22 cellular contexts compared by ENCODE assay signal in the genomic region with DNA sequence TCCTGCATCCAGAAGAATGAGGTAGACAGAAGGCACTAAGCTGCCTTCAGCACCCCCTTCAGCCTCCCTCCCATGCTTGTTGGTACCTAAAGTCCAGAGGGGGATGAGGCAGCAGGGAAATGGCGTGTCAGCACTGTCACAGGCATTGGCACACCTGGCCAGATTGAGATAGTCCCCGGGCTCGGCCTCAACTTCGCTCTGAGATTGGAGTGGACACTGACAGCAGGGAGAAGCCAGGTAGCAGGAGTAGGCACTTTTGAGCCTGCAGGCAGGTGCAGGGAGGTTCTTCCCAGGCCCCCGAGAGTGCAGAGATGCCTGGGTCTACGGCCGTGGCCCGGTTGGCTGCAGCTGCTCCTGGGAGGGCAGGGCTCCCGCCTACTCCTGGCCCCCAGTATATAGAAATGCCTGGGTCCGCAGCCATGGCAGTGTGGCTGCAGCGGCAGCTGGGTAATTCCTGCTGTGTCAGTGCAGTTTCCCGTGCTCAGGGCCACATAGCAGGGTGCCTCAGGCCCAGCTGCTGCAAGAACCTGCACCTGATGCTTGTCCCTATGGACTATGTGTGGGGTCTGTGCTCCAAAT.
"Had no signal": no experiment of that assay in that cellular context is flagged by ENCODE, and none has a peak within 500 bp of the region (broad histone marks: within the 10 kb centered on the region; RNA-seq: fewer than 3 reads in every experiment).

No MANE protein-coding gene starts in this region.

- H3K4me2 ChIP-seq: neural progenitor cell had no signal

- H2AFZ ChIP-seq: neural progenitor cell had no signal

- H3K4me3 ChIP-seq: colonic mucosa, dorsolateral prefrontal cortex, heart right ventricle, lung, neural progenitor cell, prostate gland, thoracic aorta had no signal

- DNase-seq: activated CD4-positive, alpha-beta memory T cell treated with anti-CD3 and anti-CD28 coated beads for 36 hours; activated CD4-positive, alpha-beta T cell treated with anti-CD3 and anti-CD28 coated beads for 4 hours; activated CD4-positive, CD25-positive, alpha-beta regulatory T cell; activated effector memory CD4-positive, alpha-beta T cell treated with Interleukin-2 at 50 U/mL for 16 hours; activated naive CD4-positive, alpha-beta T cell treated with anti-CD3 and anti-CD28 coated beads, Interleukin-2, amount 10 ng/mL, durations not matched to agents 7 days and 5 days; activated T-cell treated with anti-CD3 and anti-CD28 coated beads, Interleukin-2, amount 50 U/mL, for 72 hours; amygdala; colonic mucosa; dorsolateral prefrontal cortex; foreskin fibroblast; heart right ventricle; naive thymus-derived CD8-positive, alpha-beta T cell; SW 1271; T-helper 17 cell had no signal

- H3K4me1 ChIP-seq: colonic mucosa, heart right ventricle, neural progenitor cell, prostate gland had no signal

- H3K9me3 Mint-ChIP-seq: activated T-cell treated with anti-CD3 and anti-CD28 coated beads, Interleukin-2, amount 50 U/mL, for 72 hours; neural progenitor cell had no signal

- H3K4me1 Mint-ChIP-seq: activated naive CD4-positive, alpha-beta T cell treated with anti-CD3 and anti-CD28 coated beads, Interleukin-2, amount 10 ng/mL, durations not matched to agents 7 days and 5 days; mesothelial cell of epicardium; naive thymus-derived CD8-positive, alpha-beta T cell; neural progenitor cell; T-helper 17 cell had no signal

- H3K27me3 ChIP-seq: colonic mucosa, heart right ventricle, neural progenitor cell had no signal

- H3K36me3 Mint-ChIP-seq: activated CD4-positive, alpha-beta memory T cell treated with anti-CD3 and anti-CD28 coated beads for 36 hours; activated naive CD4-positive, alpha-beta T cell treated with anti-CD3 and anti-CD28 coated beads, Interleukin-2, amount 10 ng/mL, durations not matched to agents 7 days and 5 days; naive thymus-derived CD8-positive, alpha-beta T cell; neural progenitor cell; type B pancreatic cell had no signal

- H3K27ac ChIP-seq: colonic mucosa, dorsolateral prefrontal cortex, epithelial cell of prostate, heart right ventricle, neural progenitor cell, prostate gland, thoracic aorta had no signal

- ATAC-seq: activated T-cell treated with anti-CD3 and anti-CD28 coated beads, Interleukin-2, amount 50 U/mL, for 72 hours; left lobe of liver; naive thymus-derived CD8-positive, alpha-beta T cell; T-helper 17 cell had no signal

- H3K27ac Mint-ChIP-seq: activated CD4-positive, alpha-beta memory T cell treated with anti-CD3 and anti-CD28 coated beads for 36 hours; activated naive CD4-positive, alpha-beta T cell treated with anti-CD3 and anti-CD28 coated beads, Interleukin-2, amount 10 ng/mL, durations not matched to agents 7 days and 5 days; activated T-cell treated with anti-CD3 and anti-CD28 coated beads, Interleukin-2, amount 50 U/mL, for 72 hours; mesothelial cell of epicardium; naive thymus-derived CD8-positive, alpha-beta T cell; neural progenitor cell; T-helper 17 cell; type B pancreatic cell had no signal

- H3K9me3 ChIP-seq: colonic mucosa, prostate gland, thoracic aorta had no signal

- H3K27me3 Mint-ChIP-seq: activated CD4-positive, alpha-beta memory T cell treated with anti-CD3 and anti-CD28 coated beads for 36 hours; activated naive CD4-positive, alpha-beta T cell treated with anti-CD3 and anti-CD28 coated beads, Interleukin-2, amount 10 ng/mL, durations not matched to agents 7 days and 5 days; T-helper 17 cell had no signal

- H3K9ac ChIP-seq: neural progenitor cell had no signal

- H3K36me3 ChIP-seq: colonic mucosa, heart right ventricle, neural progenitor cell, prostate gland, thoracic aorta had no signal

- H3K4me3 Mint-ChIP-seq: activated CD4-positive, alpha-beta memory T cell treated with anti-CD3 and anti-CD28 coated beads for 36 hours; activated naive CD4-positive, alpha-beta T cell treated with anti-CD3 and anti-CD28 coated beads, Interleukin-2, amount 10 ng/mL, durations not matched to agents 7 days and 5 days; activated T-cell treated with anti-CD3 and anti-CD28 coated beads, Interleukin-2, amount 50 U/mL, for 72 hours; mesothelial cell of epicardium; naive thymus-derived CD8-positive, alpha-beta T cell; neural progenitor cell; T-helper 17 cell; type B pancreatic cell had no signal
